Comparison of ENCODE assay signal across 20 cellular contexts in genomic region chr7:34837316-34837715, GRCh38.
DNase-seq lines count a peak whose midpoint lies in the region; ATAC-seq, FAIRE-seq and TF ChIP-seq lines count a peak whose summit lies in the region.
"Had no signal": no experiment of that assay in that cellular context is flagged by ENCODE, and none has a peak within 500 bp of the region (broad histone marks: within the 10 kb centered on the region; RNA-seq: fewer than 3 reads in every experiment).

No MANE protein-coding gene starts in this region.

- no peaks in the 10 kb centered on the region for H4K20me1 ChIP-seq in PC-9 (ENCODE audit: insufficient read depth)
- no peaks in the 10 kb centered on the region for H4K20me1 ChIP-seq in keratinocyte (ENCODE audit: control insufficient read depth, extremely low read depth, insufficient read depth, low read length)

- H3K4me3 ChIP-seq in PC-9 = no peak overlapping the region
- H3K4me3 ChIP-seq in keratinocyte (ENCODE audit: control insufficient read depth in 2 of 3, extremely low read depth in 1 of 3, insufficient read depth in 2 of 3, low read depth in 1 of 3, low read length in 3 of 3) = no peak overlapping the region
- H3K4me3 ChIP-seq in coronary artery = no peak overlapping the region
- H3K4me3 ChIP-seq: heart left ventricle, neural progenitor cell, smooth muscle cell, transverse colon had no signal

- H3K36me3 ChIP-seq in PC-9 (ENCODE audit: low read depth) (no peaks in the 10 kb centered on the region), keratinocyte (ENCODE audit: control insufficient read depth in 2 of 2, extremely low read depth in 1 of 2, insufficient read depth in 2 of 2, low read length in 2 of 2) (no peaks in the 10 kb centered on the region)
- H3K36me3 ChIP-seq: heart left ventricle, neural progenitor cell, transverse colon had no signal

- TF ChIP-seq CTCF in PC-9 (conservative IDR thresholded peaks at IDR 0.05) (no peak), keratinocyte (optimal IDR thresholded peaks at IDR 0.05 in 1 of 3, IDR thresholded peaks at IDR 0.05 in 1 of 3, conservative IDR thresholded peaks at IDR 0.05 in 1 of 3; ENCODE audit: extremely low read depth in 1 of 3, insufficient read depth in 2 of 3, low read length in 3 of 3) (no peak), coronary artery (IDR thresholded peaks at IDR 0.05) (no peak)

- H3K4me2 ChIP-seq in PC-9 = no peak overlapping the region
- H3K4me2 ChIP-seq in keratinocyte (ENCODE audit: control insufficient read depth, extremely low read depth, insufficient read depth, low read depth, low read length) = peak overlapping the region; percentile 11
- H3K4me2 ChIP-seq: neural progenitor cell, smooth muscle cell had no signal

- H3K9ac ChIP-seq in keratinocyte (ENCODE audit: control insufficient read depth, extremely low read depth, insufficient read depth, low read length) = no peak overlapping the region
- H3K9ac ChIP-seq: neural progenitor cell had no signal

- H3K9me2 ChIP-seq in PC-9 (ENCODE audit: insufficient read depth) = no peaks in the 10 kb centered on the region

- DNase-seq in DMS153 treated with DMSO at 0.1 percent for 48 hours (lab: John Stamatoyannopoulos, UW; ENCODE audit: unreplicated experiment) (peak; percentile 61), HT-29 (ENCODE audit: low spot score) (peak; percentile 11), PC-9 (no peak), keratinocyte (ENCODE audit: low read depth, low spot score) (no peak), inferior parietal cortex (ENCODE audit: extremely low spot score) (no peak), coronary artery (ENCODE audit: low spot score) (no peak)
- DNase-seq: activated CD4-positive, alpha-beta T cell treated with anti-CD3 and anti-CD28 coated beads, Interleukin-2, amount 50 U/mL, for 48 hours; activated gamma-delta T cell; heart left ventricle; NCI-H2081 treated with DMSO at 0.1 percent for 48 hours; NCI-H526; stimulated activated CD4-positive, alpha-beta T cell treated with anti-CD3 and anti-CD28 coated beads, Interleukin-4, amount 100 ng/mL, for 24 hours; stimulated activated naive CD8-positive, alpha-beta T cell treated with anti-CD3 and anti-CD28 coated beads, Interleukin-15, amount 100 ng/mL, for 72 hours; T-helper 2 cell; transverse colon had no signal

- CTCF ChIA-PET in PC-9 (lab: Charles Lee) = no interaction called here

- 0 out of 2 replicates have a peak overlapping the region, but pooled peaks have one; percentile 4 for H2AFZ ChIP-seq in PC-9
- H2AFZ ChIP-seq in keratinocyte (ENCODE audit: control insufficient read depth, low read length) = no peak overlapping the region
- H2AFZ ChIP-seq: neural progenitor cell had no signal

- H3K9me1 ChIP-seq in keratinocyte (ENCODE audit: control insufficient read depth, extremely low read depth, insufficient read depth, low read length) = no peaks in the 10 kb centered on the region

- dilution Hi-C loops in keratinocyte (cut with MboI; ENCODE audit: extremely low pct_ligation_motif_present, low sequenced_read_pairs) = no loop called here

- H3K4me1 ChIP-seq in PC-9 (replicated peaks; ENCODE audit: insufficient read depth) (peaks cover 26% of the 10 kb centered on the region), keratinocyte (ENCODE audit: control insufficient read depth, extremely low read depth, insufficient read depth, low read length) (peaks cover 4% of the 10 kb centered on the region)
- H3K4me1 ChIP-seq: heart left ventricle, transverse colon had no signal

- intact Hi-C loops in PC-9 (cut with micrococcal nuclease; ENCODE audit: unreplicated experiment) = no loop called here

- no TSS peak for BruUV-seq in PC-9 (replicated peaks; lab: Mats Ljungman, UMichigan)

- H3K27ac ChIP-seq in PC-9 = no peak overlapping the region
- no peak overlapping the region for H3K27ac ChIP-seq in keratinocyte (ENCODE audit: control insufficient read depth, insufficient read depth, low read length)
- H3K27ac ChIP-seq in coronary artery = no peak overlapping the region
- H3K27ac ChIP-seq: heart left ventricle, neural progenitor cell, transverse colon had no signal

- no peak for ATAC-seq in GM21619 (IDR thresholded peaks at IDR 0.05; ENCODE audit: unreplicated experiment)
- ATAC-seq: heart left ventricle; stimulated activated naive CD8-positive, alpha-beta T cell treated with anti-CD3 and anti-CD28 coated beads, Interleukin-15, amount 100 ng/mL, for 72 hours had no signal

- POLR2A ChIA-PET in PC-9 (lab: Charles Lee; ENCODE audit: unreplicated experiment) = interaction anchor here (0.7 kb wide), 1 partner anchor 197 kb away, joined by 4 read pairs; no protein-coding TSS in a partner anchor

- H3K27me3 ChIP-seq in PC-9 (ENCODE audit: insufficient read depth, low read depth) (no peaks in the 10 kb centered on the region), keratinocyte (ENCODE audit: control insufficient read depth, extremely low read depth, insufficient read depth, low read length) (no peaks in the 10 kb centered on the region)
- H3K27me3 ChIP-seq: neural progenitor cell, transverse colon had no signal

- H3K79me2 ChIP-seq in PC-9 (ENCODE audit: low read depth) (no peaks in the 10 kb centered on the region), keratinocyte (ENCODE audit: control insufficient read depth, insufficient read depth, low read length) (no peaks in the 10 kb centered on the region)

- no peaks in the 10 kb centered on the region for H3F3A ChIP-seq in PC-9 (ENCODE audit: insufficient read depth, low read depth)

- FAIRE-seq in keratinocyte (lab: Jason Lieb, UNC) = no peak
- FAIRE-seq: bronchial epithelial cell, GM18507 had no signal

- H3K9me3 ChIP-seq in PC-9 (ENCODE audit: insufficient read depth, low read depth) (no peaks in the 10 kb centered on the region), keratinocyte (ENCODE audit: control insufficient read depth, low read depth, low read length) (no peaks in the 10 kb centered on the region)
- H3K9me3 ChIP-seq: heart left ventricle, transverse colon had no signal

Comparison
In these comparisons a context has a peak if more than half of its experiments do, and no peak if none do; other contexts are left out.
1. DNase-seq: peak in DMS153 treated with DMSO at 0.1 percent for 48 hours (single experiment) and HT-29 (single experiment); none in PC-9 (0 of 2), keratinocyte (single experiment), inferior parietal cortex (single experiment) and coronary artery (single experiment).